In the genomic region with DNA sequence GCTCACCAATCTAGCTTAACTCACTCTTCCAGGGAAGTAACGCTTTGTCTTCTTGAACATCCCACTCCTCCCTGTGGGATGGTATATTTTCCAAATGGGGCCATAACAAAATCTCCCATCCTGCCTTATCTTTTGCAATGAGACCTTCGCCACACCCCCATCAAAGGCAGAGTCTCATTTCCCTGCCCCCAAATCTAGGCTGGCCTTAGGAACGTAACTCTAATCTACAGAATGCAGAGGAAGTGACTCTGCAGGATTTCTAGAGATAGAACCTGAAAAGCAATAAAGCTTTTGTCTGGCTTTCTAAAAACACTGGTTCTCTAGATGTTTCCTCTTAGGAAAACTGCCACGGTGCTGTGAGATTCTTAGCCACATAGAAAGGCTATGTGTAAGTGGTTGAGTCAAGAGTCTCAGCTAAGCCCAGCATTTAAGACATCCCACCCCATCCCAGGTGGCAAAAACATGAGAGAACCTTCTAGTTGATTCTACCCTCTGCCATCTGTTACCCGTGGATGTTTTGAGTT, we compare ENCODE assay signal across 19 cellular contexts.
"Had no signal": no experiment of that assay in that cellular context is flagged by ENCODE, and none has a peak within 500 bp of the region (broad histone marks: within the 10 kb centered on the region; RNA-seq: fewer than 3 reads in every experiment).

No MANE protein-coding gene starts in this region.

- H3K27ac ChIP-seq: brain microvascular endothelial cell, colonic mucosa, dorsolateral prefrontal cortex, esophagus muscularis mucosa, gastrocnemius medialis, lower lobe of right lung, thoracic aorta, upper lobe of left lung had no signal

- DNase-seq: activated gamma-delta T cell treated with Interleukin-2 at 50 U/mL for 16 hours; activated T-cell treated with anti-CD3 and anti-CD28 coated beads, Interleukin-2, amount 50 U/mL, for 1 hour; aorta; brain microvascular endothelial cell; colonic mucosa; dorsolateral prefrontal cortex; effector memory CD8-positive, alpha-beta T cell; gastrocnemius medialis; kidney; lower lobe of right lung; naive thymus-derived CD4-positive, alpha-beta T cell; retina; stimulated activated CD4-positive, alpha-beta T cell treated with anti-CD3 and anti-CD28 coated beads, Interleukin-4, amount 100 ng/mL, for 24 hours; stimulated activated naive CD4-positive, alpha-beta T cell treated with Interleukin-2 at 50 U/mL for 16 hours; T-helper 1 cell; upper lobe of left lung had no signal

- H3K4me1 ChIP-seq: colonic mucosa, esophagus muscularis mucosa, gastrocnemius medialis, lower lobe of right lung, upper lobe of left lung had no signal

- H3K9me3 ChIP-seq: colonic mucosa, esophagus muscularis mucosa, gastrocnemius medialis, lower lobe of right lung, thoracic aorta, upper lobe of left lung had no signal

- H3K36me3 ChIP-seq: brain microvascular endothelial cell, colonic mucosa, esophagus muscularis mucosa, gastrocnemius medialis, lower lobe of right lung, thoracic aorta, upper lobe of left lung had no signal

- ATAC-seq: activated naive CD4-positive, alpha-beta T cell treated with anti-CD3 and anti-CD28 coated beads, Interleukin-2, amount 50 U/mL, for 72 hours; effector memory CD8-positive, alpha-beta T cell; gastrocnemius medialis; lower lobe of right lung; naive thymus-derived CD4-positive, alpha-beta T cell had no signal

- H3K27me3 ChIP-seq: brain microvascular endothelial cell, colonic mucosa, dorsolateral prefrontal cortex, gastrocnemius medialis, upper lobe of left lung had no signal

- H3K4me3 ChIP-seq: colonic mucosa, dorsolateral prefrontal cortex, esophagus muscularis mucosa, gastrocnemius medialis, lower lobe of right lung, thoracic aorta, upper lobe of left lung had no signal
